Comparison of ENCODE assay signal across 12 cellular contexts in the genomic region with DNA sequence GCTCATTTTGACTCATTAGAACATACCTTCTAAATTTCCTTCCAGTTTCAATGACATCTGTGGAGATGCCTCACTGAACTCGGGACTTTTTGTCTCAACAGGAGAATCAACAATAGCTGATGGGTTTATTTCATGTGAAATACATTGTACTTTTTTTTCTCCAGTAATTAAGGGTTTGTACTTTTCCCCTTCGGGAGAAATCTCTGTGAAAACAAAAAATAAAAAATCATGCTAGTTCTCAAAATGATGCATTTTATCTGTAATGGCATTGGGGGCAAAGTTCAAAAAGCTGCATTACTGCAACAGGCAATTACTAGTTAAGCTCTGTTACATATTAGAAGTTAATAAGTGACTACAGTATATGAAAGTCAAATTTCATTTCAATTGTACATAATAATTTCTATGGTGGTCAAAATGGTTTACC.
DNase-seq lines count a peak whose midpoint lies in the region; ATAC-seq and TF ChIP-seq lines count a peak whose summit lies in the region.
"Had no signal": no experiment of that assay in that cellular context is flagged by ENCODE, and none has a peak within 500 bp of the region (broad histone marks: within the 10 kb centered on the region; RNA-seq: fewer than 3 reads in every experiment).

No MANE protein-coding gene starts in this region.

- H3K27me3 Mint-ChIP-seq in activated B cell treated with CpG ODN at 0.5 μM for 24 hours (no peaks in the 10 kb centered on the region), chondrocyte (ENCODE audit: low read depth) (no peaks in the 10 kb centered on the region)

- CTCF ChIA-PET in activated B cell treated with CpG ODN at 0.5 μM for 24 hours (lab: Charles Lee) = interaction anchor here (0.7 to 1.0 kb wide), 2 partner anchors 48 to 514 kb away, joined by 3 to 5 read pairs; no protein-coding TSS in a partner anchor

- POLR2A ChIA-PET in activated B cell treated with CpG ODN at 0.5 μM for 24 hours (lab: Charles Lee) = interaction anchor here (0.6 to 1.4 kb wide), 4 partner anchors 27 to 428 kb away, joined by 3 to 8 read pairs (median 6); partner anchors contain the start of gene CBR4

- H3K36me3 Mint-ChIP-seq in activated B cell treated with CpG ODN at 0.5 μM for 24 hours (ENCODE audit: low read depth) = peaks cover 17% of the 10 kb centered on the region
- peaks cover 3% of the 10 kb centered on the region for H3K36me3 Mint-ChIP-seq in chondrocyte (ENCODE audit: low read depth)

- no peak for TF ChIP-seq CTCF in activated B cell treated with CpG ODN at 0.5 μM for 24 hours (IDR thresholded peaks at IDR 0.05)
- no peak for TF ChIP-seq CTCF in chondrocyte (IDR thresholded peaks at IDR 0.05)

- H3K4me1 Mint-ChIP-seq in activated B cell treated with CpG ODN at 0.5 μM for 24 hours (peaks cover 39% of the 10 kb centered on the region), chondrocyte (ENCODE audit: low read depth) (peaks cover 27% of the 10 kb centered on the region)
- H3K4me1 Mint-ChIP-seq: neural crest cell had no signal

- peak; percentile 49 for ATAC-seq in GM18502 (IDR thresholded peaks at IDR 0.05; ENCODE audit: poor library complexity, unreplicated experiment)
- ATAC-seq in GM21390 (IDR thresholded peaks at IDR 0.05; ENCODE audit: unreplicated experiment) = peak; percentile 35
- ATAC-seq in HG03060 (IDR thresholded peaks at IDR 0.05; ENCODE audit: low read depth, unreplicated experiment) = peak; percentile 25
- ATAC-seq in activated B cell treated with CpG ODN at 0.5 μM for 24 hours (ENCODE audit: low read depth) = peak; percentile 56

- intact Hi-C loops in activated B cell treated with CpG ODN at 0.5 μM for 24 hours (cut with micrococcal nuclease) = no loop called here

- H3K4me3 Mint-ChIP-seq in activated B cell treated with CpG ODN at 0.5 μM for 24 hours = peak overlapping the region; percentile 8
- no peak overlapping the region for H3K4me3 Mint-ChIP-seq in chondrocyte (ENCODE audit: unreplicated experiment)
- H3K4me3 Mint-ChIP-seq: immature natural killer cell, neural crest cell had no signal

- peak overlapping the region; percentile 84 for H3K27ac Mint-ChIP-seq in activated B cell treated with CpG ODN at 0.5 μM for 24 hours
- H3K27ac Mint-ChIP-seq in chondrocyte (ENCODE audit: unreplicated experiment) = no peak overlapping the region
- H3K27ac Mint-ChIP-seq: immature natural killer cell had no signal

- H3K9me3 Mint-ChIP-seq in activated B cell treated with CpG ODN at 0.5 μM for 24 hours (peaks cover 7% of the 10 kb centered on the region), chondrocyte (ENCODE audit: low read depth) (peaks cover 6% of the 10 kb centered on the region)

- DNase-seq in activated B cell treated with CpG ODN at 0.5 μM for 24 hours (no peak), NCI-H446 (lab: John Stamatoyannopoulos, UW) (no peak), chondrocyte (ENCODE audit: low spot score) (no peak), GM19238 (ENCODE audit: insufficient read length, low spot score) (no peak)
- DNase-seq in activated CD4-positive, CD25-positive, alpha-beta regulatory T cell (lab: John Stamatoyannopoulos, UW) = no peak
- DNase-seq: immature natural killer cell; NCI-H1092; stimulated activated CD4-positive, alpha-beta T cell treated with anti-CD3 and anti-CD28 coated beads, Interleukin-1b, Interleukin-23, amount 100 ng/mL, for 48 hours had no signal
